6 cellular contexts compared by ENCODE assay signal in the genomic region with DNA sequence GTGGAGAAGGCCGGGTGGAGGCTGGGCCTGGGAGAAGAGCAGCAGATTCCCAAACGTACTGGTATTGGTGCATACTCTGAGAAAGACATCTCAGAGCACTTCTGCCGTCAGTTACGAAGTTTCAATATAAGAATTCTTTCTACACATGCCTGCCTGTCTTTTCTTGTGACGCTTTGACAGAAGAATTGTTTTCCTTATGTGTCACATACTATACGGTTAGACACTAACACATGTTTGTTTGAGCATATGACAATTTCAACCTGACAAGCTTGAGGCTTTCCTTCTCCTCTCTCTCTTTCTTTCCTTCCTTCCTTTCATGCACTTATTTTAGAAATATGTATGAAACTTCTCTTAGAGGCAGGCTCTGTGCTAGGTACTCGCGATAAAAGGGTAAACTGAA.
"Had no signal": no experiment of that assay in that cellular context is flagged by ENCODE, and none has a peak within 500 bp of the region (broad histone marks: within the 10 kb centered on the region; RNA-seq: fewer than 3 reads in every experiment).

No MANE protein-coding gene starts in this region.

- DNase-seq: IMR-90, KBM-7, KG1 had no signal

- FAIRE-seq: HepG2, HTR-8/SVneo had no signal

- ATAC-seq: HepG2 had no signal

- H3K27ac ChIP-seq: HL-60 had no signal
